ENCODE assay signal across 1 cellular context in the genomic region with DNA sequence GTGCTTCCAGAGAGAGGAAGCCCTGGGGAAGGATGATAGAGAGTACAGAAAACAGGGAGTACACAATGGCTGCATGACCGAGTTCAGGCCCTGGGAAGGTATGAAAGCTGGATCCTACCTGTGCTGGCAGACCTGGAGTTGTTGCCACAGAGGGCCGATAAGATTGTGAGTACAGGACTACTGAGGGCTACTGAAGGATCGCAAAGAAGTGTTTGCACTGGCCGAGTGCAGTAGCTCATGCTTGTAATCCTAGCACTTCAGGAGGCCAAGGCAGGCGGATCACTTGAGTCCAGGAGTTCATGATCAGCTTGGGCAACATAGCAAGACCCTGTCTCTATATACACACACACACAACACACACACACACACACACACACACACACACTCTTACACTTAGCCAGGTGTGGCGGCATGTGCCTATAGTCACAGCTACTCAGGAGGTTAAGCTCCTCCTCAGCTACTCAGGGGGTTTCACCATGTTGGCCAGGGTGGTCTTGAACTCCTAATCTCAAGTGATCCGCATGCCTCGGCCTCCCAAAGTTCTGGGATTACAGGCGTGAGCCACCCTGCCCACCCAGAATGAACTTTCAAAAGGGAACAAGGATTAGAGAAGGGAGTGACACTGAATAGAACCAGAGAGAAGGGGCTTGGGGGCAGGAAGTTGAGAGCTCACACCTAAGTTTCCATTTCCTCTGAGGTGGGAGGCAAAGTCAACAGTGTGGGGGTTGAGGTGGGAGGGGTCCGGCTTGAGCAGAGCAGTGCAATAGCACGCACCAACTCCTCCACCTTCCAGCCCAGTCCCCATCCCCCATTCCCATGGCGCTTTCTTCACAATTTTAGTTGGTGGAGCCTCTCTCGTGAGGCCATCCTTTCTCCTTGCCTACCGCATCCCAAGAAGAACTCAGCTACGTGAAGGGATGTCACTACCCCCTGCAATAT.
TF ChIP-seq lines count a peak whose summit lies in the region.

No MANE protein-coding gene starts in this region.

TF ChIP-seq in GM12878, 131 proteins besides CTCF, POLR2A, EP300 and RAD21 (continued from another document and continues in another):
- TF ChIP-seq, protein P1, sequence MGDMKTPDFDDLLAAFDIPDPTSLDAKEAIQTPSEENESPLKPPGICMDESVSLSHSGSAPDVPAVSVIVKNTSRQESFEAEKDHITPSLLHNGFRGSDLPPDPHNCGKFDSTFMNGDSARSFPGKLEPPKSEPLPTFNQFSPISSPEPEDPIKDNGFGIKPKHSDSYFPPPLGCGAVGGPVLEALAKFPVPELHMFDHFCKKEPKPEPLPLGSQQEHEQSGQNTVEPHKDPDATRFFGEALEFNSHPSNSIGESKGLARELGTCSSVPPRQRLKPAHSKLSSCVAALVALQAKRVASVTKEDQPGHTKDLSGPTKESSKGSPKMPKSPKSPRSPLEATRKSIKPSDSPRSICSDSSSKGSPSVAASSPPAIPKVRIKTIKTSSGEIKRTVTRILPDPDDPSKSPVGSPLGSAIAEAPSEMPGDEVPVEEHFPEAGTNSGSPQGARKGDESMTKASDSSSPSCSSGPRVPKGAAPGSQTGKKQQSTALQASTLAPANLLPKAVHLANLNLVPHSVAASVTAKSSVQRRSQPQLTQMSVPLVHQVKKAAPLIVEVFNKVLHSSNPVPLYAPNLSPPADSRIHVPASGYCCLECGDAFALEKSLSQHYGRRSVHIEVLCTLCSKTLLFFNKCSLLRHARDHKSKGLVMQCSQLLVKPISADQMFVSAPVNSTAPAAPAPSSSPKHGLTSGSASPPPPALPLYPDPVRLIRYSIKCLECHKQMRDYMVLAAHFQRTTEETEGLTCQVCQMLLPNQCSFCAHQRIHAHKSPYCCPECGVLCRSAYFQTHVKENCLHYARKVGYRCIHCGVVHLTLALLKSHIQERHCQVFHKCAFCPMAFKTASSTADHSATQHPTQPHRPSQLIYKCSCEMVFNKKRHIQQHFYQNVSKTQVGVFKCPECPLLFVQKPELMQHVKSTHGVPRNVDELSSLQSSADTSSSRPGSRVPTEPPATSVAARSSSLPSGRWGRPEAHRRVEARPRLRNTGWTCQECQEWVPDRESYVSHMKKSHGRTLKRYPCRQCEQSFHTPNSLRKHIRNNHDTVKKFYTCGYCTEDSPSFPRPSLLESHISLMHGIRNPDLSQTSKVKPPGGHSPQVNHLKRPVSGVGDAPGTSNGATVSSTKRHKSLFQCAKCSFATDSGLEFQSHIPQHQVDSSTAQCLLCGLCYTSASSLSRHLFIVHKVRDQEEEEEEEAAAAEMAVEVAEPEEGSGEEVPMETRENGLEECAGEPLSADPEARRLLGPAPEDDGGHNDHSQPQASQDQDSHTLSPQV (IDR thresholded peaks at IDR 0.05), result peak; percentile 37; the same call in 1 of the 2 replicates
- TF ChIP-seq MEF2B (IDR thresholded peaks at IDR 0.05; ENCODE audit: partially characterized antibody, poor library complexity, severe bottlenecking) (peak; percentile 71), ZNF622 (IDR thresholded peaks at IDR 0.05) (no peak), MTA2 (IDR thresholded peaks at IDR 0.05; ENCODE audit: low read depth) (peak; percentile 80; the same call in 1 of the 2 replicates), POLR2AphosphoS5 (IDR thresholded peaks at IDR 0.05; ENCODE audit: low read length) (peak; percentile 91), NR2C1 (IDR thresholded peaks at IDR 0.05) (no peak), SMAD5 (IDR thresholded peaks at IDR 0.05; ENCODE audit: low read depth) (peak; percentile 21), NFYA (IDR thresholded peaks at IDR 0.05; ENCODE audit: borderline replicate concordance, low read depth, low read length) (no peak), TCF3 (IDR thresholded peaks at IDR 0.05; ENCODE audit: borderline replicate concordance, insufficient read depth, low read depth, low read length) (peak; percentile 51; the same call in 1 of the 2 replicates), KAT2A (conservative IDR thresholded peaks at IDR 0.05; ENCODE audit: control insufficient read depth, low read depth, low read length) (no peak), STAT3 (IDR thresholded peaks at IDR 0.05; ENCODE audit: low read depth, low read length) (no peak), RBBP5 (conservative IDR thresholded peaks at IDR 0.05) (no peak), CREB1 (IDR thresholded peaks at IDR 0.05; ENCODE audit: low read depth) (peak; percentile 21; the same call in 1 of the 2 replicates), NFXL1 (IDR thresholded peaks at IDR 0.05; ENCODE audit: borderline replicate concordance) (no peak), ETV6 (conservative IDR thresholded peaks at IDR 0.05 in 1 of 2, IDR thresholded peaks at IDR 0.05 in 1 of 2; ENCODE audit: borderline replicate concordance in 1 of 2, low read depth in 1 of 2) (peak in 1 of 2 experiments; percentile 99; a peak in 2 of 4 replicates), ZNF384 (IDR thresholded peaks at IDR 0.05; ENCODE audit: borderline replicate concordance, low read depth, low read length) (peak; percentile 55; the same call in 1 of the 2 replicates), FOS (IDR thresholded peaks at IDR 0.05; ENCODE audit: borderline replicate concordance, extremely low read depth, insufficient read length) (no peak), HDAC6 (IDR thresholded peaks at IDR 0.05; ENCODE audit: unreplicated experiment) (no peak), ZZZ3 (IDR thresholded peaks at IDR 0.05; ENCODE audit: control insufficient read depth, insufficient read length, low read depth) (no peak), RB1 (IDR thresholded peaks at IDR 0.05; ENCODE audit: borderline replicate concordance) (no peak), YBX1 (IDR thresholded peaks at IDR 0.05) (peak; percentile 71; the same call in 1 of the 2 replicates), TCF12 (IDR thresholded peaks at IDR 0.05; ENCODE audit: low read depth, low read length) (peak; percentile 65; the same call in 1 of the 2 replicates), CBX5 (IDR thresholded peaks at IDR 0.05; ENCODE audit: low read depth) (no peak; the same call in 1 of the 2 replicates), KDM1A (IDR thresholded peaks at IDR 0.05; ENCODE audit: borderline replicate concordance) (no peak), IKZF1 (conservative IDR thresholded peaks at IDR 0.05) (peak; percentile 98), SMARCA5 (IDR thresholded peaks at IDR 0.05) (peak; percentile 14; the same call in 1 of the 2 replicates), ESRRA (IDR thresholded peaks at IDR 0.05; ENCODE audit: low read length) (no peak)
- TF ChIP-seq, protein P2, sequence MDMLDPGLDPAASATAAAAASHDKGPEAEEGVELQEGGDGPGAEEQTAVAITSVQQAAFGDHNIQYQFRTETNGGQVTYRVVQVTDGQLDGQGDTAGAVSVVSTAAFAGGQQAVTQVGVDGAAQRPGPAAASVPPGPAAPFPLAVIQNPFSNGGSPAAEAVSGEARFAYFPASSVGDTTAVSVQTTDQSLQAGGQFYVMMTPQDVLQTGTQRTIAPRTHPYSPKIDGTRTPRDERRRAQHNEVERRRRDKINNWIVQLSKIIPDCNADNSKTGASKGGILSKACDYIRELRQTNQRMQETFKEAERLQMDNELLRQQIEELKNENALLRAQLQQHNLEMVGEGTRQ (IDR thresholded peaks at IDR 0.05; ENCODE audit: borderline replicate concordance, low read depth, low read length), result no peak
- TF ChIP-seq, protein P3, sequence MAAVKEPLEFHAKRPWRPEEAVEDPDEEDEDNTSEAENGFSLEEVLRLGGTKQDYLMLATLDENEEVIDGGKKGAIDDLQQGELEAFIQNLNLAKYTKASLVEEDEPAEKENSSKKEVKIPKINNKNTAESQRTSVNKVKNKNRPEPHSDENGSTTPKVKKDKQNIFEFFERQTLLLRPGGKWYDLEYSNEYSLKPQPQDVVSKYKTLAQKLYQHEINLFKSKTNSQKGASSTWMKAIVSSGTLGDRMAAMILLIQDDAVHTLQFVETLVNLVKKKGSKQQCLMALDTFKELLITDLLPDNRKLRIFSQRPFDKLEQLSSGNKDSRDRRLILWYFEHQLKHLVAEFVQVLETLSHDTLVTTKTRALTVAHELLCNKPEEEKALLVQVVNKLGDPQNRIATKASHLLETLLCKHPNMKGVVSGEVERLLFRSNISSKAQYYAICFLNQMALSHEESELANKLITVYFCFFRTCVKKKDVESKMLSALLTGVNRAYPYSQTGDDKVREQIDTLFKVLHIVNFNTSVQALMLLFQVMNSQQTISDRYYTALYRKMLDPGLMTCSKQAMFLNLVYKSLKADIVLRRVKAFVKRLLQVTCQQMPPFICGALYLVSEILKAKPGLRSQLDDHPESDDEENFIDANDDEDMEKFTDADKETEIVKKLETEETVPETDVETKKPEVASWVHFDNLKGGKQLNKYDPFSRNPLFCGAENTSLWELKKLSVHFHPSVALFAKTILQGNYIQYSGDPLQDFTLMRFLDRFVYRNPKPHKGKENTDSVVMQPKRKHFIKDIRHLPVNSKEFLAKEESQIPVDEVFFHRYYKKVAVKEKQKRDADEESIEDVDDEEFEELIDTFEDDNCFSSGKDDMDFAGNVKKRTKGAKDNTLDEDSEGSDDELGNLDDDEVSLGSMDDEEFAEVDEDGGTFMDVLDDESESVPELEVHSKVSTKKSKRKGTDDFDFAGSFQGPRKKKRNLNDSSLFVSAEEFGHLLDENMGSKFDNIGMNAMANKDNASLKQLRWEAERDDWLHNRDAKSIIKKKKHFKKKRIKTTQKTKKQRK (IDR thresholded peaks at IDR 0.05; ENCODE audit: low read depth, low read length), result no peak
- TF ChIP-seq, protein P4, sequence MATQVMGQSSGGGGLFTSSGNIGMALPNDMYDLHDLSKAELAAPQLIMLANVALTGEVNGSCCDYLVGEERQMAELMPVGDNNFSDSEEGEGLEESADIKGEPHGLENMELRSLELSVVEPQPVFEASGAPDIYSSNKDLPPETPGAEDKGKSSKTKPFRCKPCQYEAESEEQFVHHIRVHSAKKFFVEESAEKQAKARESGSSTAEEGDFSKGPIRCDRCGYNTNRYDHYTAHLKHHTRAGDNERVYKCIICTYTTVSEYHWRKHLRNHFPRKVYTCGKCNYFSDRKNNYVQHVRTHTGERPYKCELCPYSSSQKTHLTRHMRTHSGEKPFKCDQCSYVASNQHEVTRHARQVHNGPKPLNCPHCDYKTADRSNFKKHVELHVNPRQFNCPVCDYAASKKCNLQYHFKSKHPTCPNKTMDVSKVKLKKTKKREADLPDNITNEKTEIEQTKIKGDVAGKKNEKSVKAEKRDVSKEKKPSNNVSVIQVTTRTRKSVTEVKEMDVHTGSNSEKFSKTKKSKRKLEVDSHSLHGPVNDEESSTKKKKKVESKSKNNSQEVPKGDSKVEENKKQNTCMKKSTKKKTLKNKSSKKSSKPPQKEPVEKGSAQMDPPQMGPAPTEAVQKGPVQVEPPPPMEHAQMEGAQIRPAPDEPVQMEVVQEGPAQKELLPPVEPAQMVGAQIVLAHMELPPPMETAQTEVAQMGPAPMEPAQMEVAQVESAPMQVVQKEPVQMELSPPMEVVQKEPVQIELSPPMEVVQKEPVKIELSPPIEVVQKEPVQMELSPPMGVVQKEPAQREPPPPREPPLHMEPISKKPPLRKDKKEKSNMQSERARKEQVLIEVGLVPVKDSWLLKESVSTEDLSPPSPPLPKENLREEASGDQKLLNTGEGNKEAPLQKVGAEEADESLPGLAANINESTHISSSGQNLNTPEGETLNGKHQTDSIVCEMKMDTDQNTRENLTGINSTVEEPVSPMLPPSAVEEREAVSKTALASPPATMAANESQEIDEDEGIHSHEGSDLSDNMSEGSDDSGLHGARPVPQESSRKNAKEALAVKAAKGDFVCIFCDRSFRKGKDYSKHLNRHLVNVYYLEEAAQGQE (IDR thresholded peaks at IDR 0.05; ENCODE audit: low read depth, low read length), result no peak
- TF ChIP-seq, protein P5, sequence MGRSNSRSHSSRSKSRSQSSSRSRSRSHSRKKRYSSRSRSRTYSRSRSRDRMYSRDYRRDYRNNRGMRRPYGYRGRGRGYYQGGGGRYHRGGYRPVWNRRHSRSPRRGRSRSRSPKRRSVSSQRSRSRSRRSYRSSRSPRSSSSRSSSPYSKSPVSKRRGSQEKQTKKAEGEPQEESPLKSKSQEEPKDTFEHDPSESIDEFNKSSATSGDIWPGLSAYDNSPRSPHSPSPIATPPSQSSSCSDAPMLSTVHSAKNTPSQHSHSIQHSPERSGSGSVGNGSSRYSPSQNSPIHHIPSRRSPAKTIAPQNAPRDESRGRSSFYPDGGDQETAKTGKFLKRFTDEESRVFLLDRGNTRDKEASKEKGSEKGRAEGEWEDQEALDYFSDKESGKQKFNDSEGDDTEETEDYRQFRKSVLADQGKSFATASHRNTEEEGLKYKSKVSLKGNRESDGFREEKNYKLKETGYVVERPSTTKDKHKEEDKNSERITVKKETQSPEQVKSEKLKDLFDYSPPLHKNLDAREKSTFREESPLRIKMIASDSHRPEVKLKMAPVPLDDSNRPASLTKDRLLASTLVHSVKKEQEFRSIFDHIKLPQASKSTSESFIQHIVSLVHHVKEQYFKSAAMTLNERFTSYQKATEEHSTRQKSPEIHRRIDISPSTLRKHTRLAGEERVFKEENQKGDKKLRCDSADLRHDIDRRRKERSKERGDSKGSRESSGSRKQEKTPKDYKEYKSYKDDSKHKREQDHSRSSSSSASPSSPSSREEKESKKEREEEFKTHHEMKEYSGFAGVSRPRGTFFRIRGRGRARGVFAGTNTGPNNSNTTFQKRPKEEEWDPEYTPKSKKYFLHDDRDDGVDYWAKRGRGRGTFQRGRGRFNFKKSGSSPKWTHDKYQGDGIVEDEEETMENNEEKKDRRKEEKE (IDR thresholded peaks at IDR 0.05), result no peak
- TF ChIP-seq, protein P6, sequence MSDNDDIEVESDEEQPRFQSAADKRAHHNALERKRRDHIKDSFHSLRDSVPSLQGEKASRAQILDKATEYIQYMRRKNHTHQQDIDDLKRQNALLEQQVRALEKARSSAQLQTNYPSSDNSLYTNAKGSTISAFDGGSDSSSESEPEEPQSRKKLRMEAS (IDR thresholded peaks at IDR 0.05; ENCODE audit: low read depth, low read length), result no peak; the same call in 1 of the 2 replicates
- TF ChIP-seq, protein P7, sequence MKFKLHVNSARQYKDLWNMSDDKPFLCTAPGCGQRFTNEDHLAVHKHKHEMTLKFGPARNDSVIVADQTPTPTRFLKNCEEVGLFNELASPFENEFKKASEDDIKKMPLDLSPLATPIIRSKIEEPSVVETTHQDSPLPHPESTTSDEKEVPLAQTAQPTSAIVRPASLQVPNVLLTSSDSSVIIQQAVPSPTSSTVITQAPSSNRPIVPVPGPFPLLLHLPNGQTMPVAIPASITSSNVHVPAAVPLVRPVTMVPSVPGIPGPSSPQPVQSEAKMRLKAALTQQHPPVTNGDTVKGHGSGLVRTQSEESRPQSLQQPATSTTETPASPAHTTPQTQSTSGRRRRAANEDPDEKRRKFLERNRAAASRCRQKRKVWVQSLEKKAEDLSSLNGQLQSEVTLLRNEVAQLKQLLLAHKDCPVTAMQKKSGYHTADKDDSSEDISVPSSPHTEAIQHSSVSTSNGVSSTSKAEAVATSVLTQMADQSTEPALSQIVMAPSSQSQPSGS (IDR thresholded peaks at IDR 0.05; ENCODE audit: low read length), result peak; percentile 70
- TF ChIP-seq, protein P8, sequence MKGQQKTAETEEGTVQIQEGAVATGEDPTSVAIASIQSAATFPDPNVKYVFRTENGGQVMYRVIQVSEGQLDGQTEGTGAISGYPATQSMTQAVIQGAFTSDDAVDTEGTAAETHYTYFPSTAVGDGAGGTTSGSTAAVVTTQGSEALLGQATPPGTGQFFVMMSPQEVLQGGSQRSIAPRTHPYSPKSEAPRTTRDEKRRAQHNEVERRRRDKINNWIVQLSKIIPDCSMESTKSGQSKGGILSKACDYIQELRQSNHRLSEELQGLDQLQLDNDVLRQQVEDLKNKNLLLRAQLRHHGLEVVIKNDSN (IDR thresholded peaks at IDR 0.05; ENCODE audit: borderline replicate concordance, extremely low read length, insufficient read depth, low read depth, low read length), result no peak
- TF ChIP-seq, protein P9, sequence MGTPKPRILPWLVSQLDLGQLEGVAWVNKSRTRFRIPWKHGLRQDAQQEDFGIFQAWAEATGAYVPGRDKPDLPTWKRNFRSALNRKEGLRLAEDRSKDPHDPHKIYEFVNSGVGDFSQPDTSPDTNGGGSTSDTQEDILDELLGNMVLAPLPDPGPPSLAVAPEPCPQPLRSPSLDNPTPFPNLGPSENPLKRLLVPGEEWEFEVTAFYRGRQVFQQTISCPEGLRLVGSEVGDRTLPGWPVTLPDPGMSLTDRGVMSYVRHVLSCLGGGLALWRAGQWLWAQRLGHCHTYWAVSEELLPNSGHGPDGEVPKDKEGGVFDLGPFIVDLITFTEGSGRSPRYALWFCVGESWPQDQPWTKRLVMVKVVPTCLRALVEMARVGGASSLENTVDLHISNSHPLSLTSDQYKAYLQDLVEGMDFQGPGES (IDR thresholded peaks at IDR 0.05), result no peak
